16 cellular contexts compared by ENCODE assay signal in genomic region chr21:41634858-41635257, GRCh38.
DNase-seq lines count a peak whose midpoint lies in the region; ATAC-seq, FAIRE-seq and TF ChIP-seq lines count a peak whose summit lies in the region.
"Had no signal": no experiment of that assay in that cellular context is flagged by ENCODE, and none has a peak within 500 bp of the region (broad histone marks: within the 10 kb centered on the region; RNA-seq: fewer than 3 reads in every experiment).

No MANE protein-coding gene starts in this region.

- no peak overlapping the region for H3K27ac Mint-ChIP-seq in stimulated activated naive B cell treated with anti-CD40 and anti-IgM and Interleukin-4, amounts not matched to agents 10 μg/mL and 1 μg/mL and 100 μg/mL, for 72 hours
- H3K27ac Mint-ChIP-seq in naive thymus-derived CD4-positive, alpha-beta T cell = no peak overlapping the region
- H3K27ac Mint-ChIP-seq: activated naive CD4-positive, alpha-beta T cell treated with anti-CD3 and anti-CD28 coated beads, Interleukin-2, amount 50 U/mL, for 24 hours had no signal

- H3K4me1 Mint-ChIP-seq in stimulated activated naive B cell treated with anti-CD40 and anti-IgM and Interleukin-4, amounts not matched to agents 10 μg/mL and 1 μg/mL and 100 μg/mL, for 72 hours = no peaks in the 10 kb centered on the region
- H3K4me1 Mint-ChIP-seq in naive thymus-derived CD4-positive, alpha-beta T cell = no peaks in the 10 kb centered on the region
- H3K4me1 Mint-ChIP-seq: activated naive CD4-positive, alpha-beta T cell treated with anti-CD3 and anti-CD28 coated beads, Interleukin-2, amount 50 U/mL, for 24 hours; neural crest cell had no signal

- no peaks in the 10 kb centered on the region for H3K79me2 ChIP-seq in keratinocyte (ENCODE audit: control insufficient read depth, insufficient read depth, low read length)

- DNase-seq in AG08395 (ENCODE audit: low spot score) = peak; percentile 75
- DNase-seq in HT1080 (ENCODE audit: low read depth) = peak; percentile 57
- peak; percentile 65 for DNase-seq in brain microvascular endothelial cell
- no peak for DNase-seq in keratinocyte (ENCODE audit: low read depth, low spot score)
- no peak for DNase-seq in stimulated activated naive B cell treated with anti-CD40 and anti-IgM and Interleukin-4, amounts not matched to agents 10 μg/mL and 1 μg/mL and 100 μg/mL, for 72 hours
- DNase-seq in SW 1271 (lab: John Stamatoyannopoulos, UW) = no peak
- no peak for DNase-seq in NCI-H1105 treated with DMSO at 0.1 percent for 48 hours (lab: John Stamatoyannopoulos, UW)
- no peak for DNase-seq in naive thymus-derived CD4-positive, alpha-beta T cell
- DNase-seq: activated CD4-positive, CD25-positive, alpha-beta regulatory T cell; activated CD8-positive, alpha-beta memory T cell treated with anti-CD3 and anti-CD28 coated beads, Interleukin-2, amount 50 U/mL, for 48 hours; cerebellar nuclear complex; COR-L47; NCI-H1048 had no signal

- H3K4me3 ChIP-seq in brain microvascular endothelial cell (ENCODE audit: low read depth, low read length) = no peak overlapping the region
- H3K4me3 ChIP-seq in keratinocyte (ENCODE audit: control insufficient read depth in 2 of 3, extremely low read depth in 1 of 3, insufficient read depth in 2 of 3, low read depth in 1 of 3, low read length in 3 of 3) = peak overlapping the region in 1 of 3 experiments; percentile 8
- H3K4me3 ChIP-seq in naive thymus-derived CD4-positive, alpha-beta T cell (ENCODE audit: low read length) = no peak overlapping the region

- H2AFZ ChIP-seq in keratinocyte (ENCODE audit: control insufficient read depth, low read length) = no peak overlapping the region

- no peaks in the 10 kb centered on the region for H3K36me3 Mint-ChIP-seq in stimulated activated naive B cell treated with anti-CD40 and anti-IgM and Interleukin-4, amounts not matched to agents 10 μg/mL and 1 μg/mL and 100 μg/mL, for 72 hours
- peaks cover 0 to 6% (median 0%) of the 10 kb centered on the region in 5 donors for H3K36me3 Mint-ChIP-seq in naive thymus-derived CD4-positive, alpha-beta T cell
- H3K36me3 Mint-ChIP-seq: activated naive CD4-positive, alpha-beta T cell treated with anti-CD3 and anti-CD28 coated beads, Interleukin-2, amount 50 U/mL, for 24 hours had no signal

- peaks cover 27 to 29% of the 10 kb centered on the region in 2 donors for H3K27me3 Mint-ChIP-seq in stimulated activated naive B cell treated with anti-CD40 and anti-IgM and Interleukin-4, amounts not matched to agents 10 μg/mL and 1 μg/mL and 100 μg/mL, for 72 hours
- H3K27me3 Mint-ChIP-seq in naive thymus-derived CD4-positive, alpha-beta T cell = peaks cover 0 to 35% (median 18%) of the 10 kb centered on the region in 5 donors

- peaks cover 2% of the 10 kb centered on the region for H3K9me3 ChIP-seq in keratinocyte (ENCODE audit: control insufficient read depth, low read depth, low read length)
- H3K9me3 ChIP-seq in naive thymus-derived CD4-positive, alpha-beta T cell (ENCODE audit: control insufficient read depth in 2 of 3, low read length in 3 of 3) = no peaks in the 10 kb centered on the region

- H3K4me3 Mint-ChIP-seq in stimulated activated naive B cell treated with anti-CD40 and anti-IgM and Interleukin-4, amounts not matched to agents 10 μg/mL and 1 μg/mL and 100 μg/mL, for 72 hours = no peak overlapping the region
- no peak overlapping the region for H3K4me3 Mint-ChIP-seq in naive thymus-derived CD4-positive, alpha-beta T cell
- H3K4me3 Mint-ChIP-seq: activated naive CD4-positive, alpha-beta T cell treated with anti-CD3 and anti-CD28 coated beads, Interleukin-2, amount 50 U/mL, for 24 hours; neural crest cell had no signal

- in situ Hi-C loops in brain microvascular endothelial cell (cut with HindIII; ENCODE audit: low pct_ligation_motif_present, low sequenced_read_pairs) = no loop called here

- POLR2A ChIA-PET in naive thymus-derived CD4-positive, alpha-beta T cell (lab: Charles Lee) = no interaction called here

- H4K20me1 ChIP-seq in keratinocyte (ENCODE audit: control insufficient read depth, extremely low read depth, insufficient read depth, low read length) = no peaks in the 10 kb centered on the region

- H3K27ac ChIP-seq in brain microvascular endothelial cell = no peak overlapping the region
- peak overlapping the region; percentile 87 for H3K27ac ChIP-seq in keratinocyte (ENCODE audit: control insufficient read depth, insufficient read depth, low read length)
- no peak overlapping the region for H3K27ac ChIP-seq in naive thymus-derived CD4-positive, alpha-beta T cell (ENCODE audit: low read depth, low read length)

- H3K27me3 ChIP-seq in brain microvascular endothelial cell (replicated peaks) (no peaks in the 10 kb centered on the region), keratinocyte (ENCODE audit: control insufficient read depth, extremely low read depth, insufficient read depth, low read length) (no peaks in the 10 kb centered on the region)
- H3K27me3 ChIP-seq in naive thymus-derived CD4-positive, alpha-beta T cell (ENCODE audit: control insufficient read depth in 2 of 2, insufficient read depth in 2 of 2, low read length in 2 of 2) = no peaks in the 10 kb centered on the region

- dilution Hi-C loops in keratinocyte (cut with MboI; ENCODE audit: extremely low pct_ligation_motif_present, low sequenced_read_pairs) = no loop called here

- peak overlapping the region; percentile 65 for H3K4me2 ChIP-seq in keratinocyte (ENCODE audit: control insufficient read depth, extremely low read depth, insufficient read depth, low read depth, low read length)

- H3K36me3 ChIP-seq in brain microvascular endothelial cell (replicated peaks) (no peaks in the 10 kb centered on the region), keratinocyte (ENCODE audit: control insufficient read depth in 2 of 2, extremely low read depth in 1 of 2, insufficient read depth in 2 of 2, low read length in 2 of 2) (no peaks in the 10 kb centered on the region)
- no peaks in the 10 kb centered on the region for H3K36me3 ChIP-seq in naive thymus-derived CD4-positive, alpha-beta T cell (ENCODE audit: control insufficient read depth in 2 of 3, insufficient read depth in 3 of 3, low read length in 3 of 3)

- TF ChIP-seq CTCF in brain microvascular endothelial cell (IDR thresholded peaks at IDR 0.05; ENCODE audit: low read depth, low read length, missing control alignments) = no peak
- TF ChIP-seq CTCF in keratinocyte (optimal IDR thresholded peaks at IDR 0.05 in 1 of 3, IDR thresholded peaks at IDR 0.05 in 1 of 3, conservative IDR thresholded peaks at IDR 0.05 in 1 of 3; ENCODE audit: extremely low read depth in 1 of 3, insufficient read depth in 2 of 3, low read length in 3 of 3) = no peak

- no peaks in the 10 kb centered on the region for H3K9me1 ChIP-seq in keratinocyte (ENCODE audit: control insufficient read depth, extremely low read depth, insufficient read depth, low read length)

- CTCF ChIA-PET in naive thymus-derived CD4-positive, alpha-beta T cell (lab: Charles Lee) = no interaction called here

- peaks cover 53% of the 10 kb centered on the region for H3K4me1 ChIP-seq in keratinocyte (ENCODE audit: control insufficient read depth, extremely low read depth, insufficient read depth, low read length)
- H3K4me1 ChIP-seq in naive thymus-derived CD4-positive, alpha-beta T cell (ENCODE audit: control insufficient read depth in 2 of 2, insufficient read depth in 2 of 2, low read length in 2 of 2) = no peaks in the 10 kb centered on the region

- FAIRE-seq in keratinocyte (lab: Jason Lieb, UNC) = no peak
- FAIRE-seq: small intestine had no signal

- intact Hi-C loops in naive thymus-derived CD4-positive, alpha-beta T cell (cut with micrococcal nuclease) = no loop called here

- peaks cover 0 to 7% of the 10 kb centered on the region in 2 donors for H3K9me3 Mint-ChIP-seq in stimulated activated naive B cell treated with anti-CD40 and anti-IgM and Interleukin-4, amounts not matched to agents 10 μg/mL and 1 μg/mL and 100 μg/mL, for 72 hours
- peaks cover 0 to 12% (median 1%) of the 10 kb centered on the region in 11 donors for H3K9me3 Mint-ChIP-seq in naive thymus-derived CD4-positive, alpha-beta T cell
- H3K9me3 Mint-ChIP-seq: activated naive CD4-positive, alpha-beta T cell treated with anti-CD3 and anti-CD28 coated beads, Interleukin-2, amount 50 U/mL, for 24 hours had no signal

- peak overlapping the region; percentile 60 for H3K9ac ChIP-seq in keratinocyte (ENCODE audit: control insufficient read depth, extremely low read depth, insufficient read depth, low read length)

- no peak for ATAC-seq in stimulated activated naive B cell treated with anti-CD40 and anti-IgM and Interleukin-4, amounts not matched to agents 10 μg/mL and 1 μg/mL and 100 μg/mL, for 72 hours (replicated peaks)
- no peak for ATAC-seq in naive thymus-derived CD4-positive, alpha-beta T cell

Comparison
In these comparisons a context has a peak if more than half of its experiments do, and no peak if none do; other contexts are left out.
1. DNase-seq: peak in AG08395 (single experiment), HT1080 (single experiment) and brain microvascular endothelial cell (single experiment); none in keratinocyte (single experiment), stimulated activated naive B cell treated with anti-CD40 and anti-IgM and Interleukin-4, amounts not matched to agents 10 μg/mL and 1 μg/mL and 100 μg/mL, for 72 hours (single experiment), SW 1271 (0 of 2), NCI-H1105 treated with DMSO at 0.1 percent for 48 hours (single experiment) and naive thymus-derived CD4-positive, alpha-beta T cell (0 of 9).